5 cellular contexts compared by ENCODE assay signal in the genomic region with DNA sequence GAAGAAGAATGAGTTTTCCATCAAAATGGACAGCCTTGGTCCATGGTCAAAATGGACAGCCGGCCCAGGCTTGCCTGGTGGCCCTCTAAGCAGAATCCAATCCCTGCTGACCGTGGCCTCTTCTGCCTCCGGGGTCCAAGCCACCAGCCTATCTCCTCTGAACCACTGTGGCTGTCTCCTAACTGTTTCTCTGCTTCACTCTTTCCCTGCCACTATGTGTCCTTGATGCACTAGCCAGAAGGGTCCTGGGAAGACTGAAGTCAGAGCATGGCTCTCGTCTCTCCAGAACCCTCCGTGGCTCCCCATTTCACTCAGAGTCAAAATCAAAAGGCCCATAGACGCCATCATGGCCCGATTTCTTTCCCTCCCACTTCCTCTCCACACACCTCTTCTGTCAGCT. TPM values are rescaled to one million over a fixed set of nuclear protein-coding genes. Genes with fewer than 3 reads are reported as not detected.
"Had no signal": no experiment of that assay in that cellular context is flagged by ENCODE, and none has a peak within 500 bp of the region (broad histone marks: within the 10 kb centered on the region; RNA-seq: fewer than 3 reads in every experiment).

No MANE protein-coding gene starts in this region.

- DNase-seq: H9, HCEC 1CT had no signal

- H3K4me1 Mint-ChIP-seq: GM23338, IgD-negative memory B cell had no signal

- H3K4me2 ChIP-seq: GM23338 had no signal

- H3K9me3 Mint-ChIP-seq: H9 had no signal

- H3K27ac Mint-ChIP-seq: GM23338, H9, IgD-negative memory B cell had no signal

- H3K4me3 Mint-ChIP-seq: GM23338, H9 had no signal

- H2AFZ ChIP-seq: GM23338 had no signal

- H3K4me3 ChIP-seq: GM23338 had no signal

- H3K36me3 Mint-ChIP-seq: IgD-negative memory B cell had no signal

RNA-seq across cellular contexts. Expression of gene FZD10, which starts 8.5 kb away (rescaled TPM):
- total RNA-seq: HT-29 had no signal
- polyA plus RNA-seq: IgD-negative memory B cell had no signal
